8 cellular contexts compared by ENCODE assay signal in the genomic region with DNA sequence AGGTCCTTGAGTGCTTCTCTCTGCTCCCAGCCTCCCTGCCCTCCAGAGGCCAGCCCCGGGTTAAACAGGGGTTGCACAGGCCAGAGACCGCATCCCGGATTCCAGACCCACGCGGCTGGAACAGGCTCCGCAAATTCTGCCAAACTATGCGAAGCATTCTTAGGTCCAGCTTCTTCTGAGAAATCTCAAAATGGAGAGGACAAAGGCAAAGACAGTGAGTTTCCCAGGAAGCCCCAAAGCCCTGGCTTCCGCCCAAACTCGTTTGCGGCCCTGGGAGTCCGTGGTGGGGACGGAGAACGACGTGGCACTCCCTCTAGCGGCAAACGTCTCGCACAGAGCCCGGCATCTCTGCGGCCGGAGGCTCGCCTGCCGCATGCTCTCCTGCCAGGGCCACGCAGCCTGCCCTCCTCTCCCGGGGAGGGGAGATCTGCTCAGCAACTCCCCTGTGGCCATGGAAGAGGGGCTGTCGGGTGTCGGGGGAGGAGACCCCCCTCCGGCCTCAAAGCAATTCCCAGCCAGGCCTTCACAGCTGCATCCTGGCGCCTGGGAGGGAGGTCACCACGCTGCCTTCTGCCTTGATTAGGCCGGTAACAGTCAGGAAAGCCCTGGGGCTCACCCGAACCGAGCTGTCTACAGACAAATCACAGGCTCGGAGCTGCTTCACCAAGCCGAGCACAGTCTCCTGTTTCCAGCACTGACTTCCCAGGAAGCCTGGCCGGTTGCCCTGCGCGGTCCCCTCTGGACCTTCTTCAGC.
DNase-seq lines count a peak whose midpoint lies in the region; ATAC-seq lines count a peak whose summit lies in the region.

No MANE protein-coding gene starts in this region.

- peak; percentile 78 for ATAC-seq in HG02588 (IDR thresholded peaks at IDR 0.05; ENCODE audit: unreplicated experiment)

- DNase-seq in NCI-H524 (lab: John Stamatoyannopoulos, UW) (peak; percentile 39 to 77), NCI-H524 treated with DMSO at 0.1 percent for 48 hours (lab: John Stamatoyannopoulos, UW) (no peak), MV-4-11 (lab: John Stamatoyannopoulos, UW) (peak; percentile 69), epidermal melanocyte (ENCODE audit: insufficient read length, low spot score) (peak; percentile 79), midbrain (lab: John Stamatoyannopoulos, UW) (peak; percentile 81)
- DNase-seq in activated CD4-positive, alpha-beta T cell treated with anti-CD3 and anti-CD28 coated beads, Interleukin-2, amount 50 U/mL, for 24 hours (ENCODE audit: low read depth in 1 of 2, low spot score in 1 of 2): peak; percentile 28 to 35
- DNase-seq in stimulated activated CD8-positive, alpha-beta memory T cell treated with anti-CD3 and anti-CD28 coated beads, Interleukin-7, amount 100 ng/mL, for 24 hours (ENCODE audit: low read depth): peak; percentile 19
